In the genomic region with DNA sequence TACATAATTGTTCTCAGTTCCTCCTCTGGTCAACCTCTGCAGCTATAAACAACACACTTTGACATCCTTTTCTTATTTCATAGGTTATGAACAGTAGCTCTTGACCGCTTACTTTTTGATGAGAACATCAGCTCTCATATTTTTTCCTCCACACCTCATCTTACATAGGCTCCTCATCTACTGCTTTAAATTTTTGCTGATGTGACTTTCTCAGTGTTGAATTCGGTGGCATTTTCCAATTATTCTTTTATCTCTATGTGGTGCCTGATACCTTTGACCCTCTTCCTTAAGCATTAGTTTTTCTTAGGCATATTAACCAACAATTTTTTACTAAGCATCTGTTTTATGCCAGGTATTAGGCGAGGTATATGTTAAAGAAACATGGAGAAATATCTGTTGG, we compare ENCODE assay signal across 3 cellular contexts.
TF ChIP-seq lines count a peak whose summit lies in the region.

No MANE protein-coding gene starts in this region.

TF ChIP-seq in HepG2, 621 proteins besides CTCF, POLR2A, EP300 and RAD21:
- no peak for TF ChIP-seq ZNF761 (CRISPR knock-in tag; conservative IDR thresholded peaks at IDR 0.05)
- TF ChIP-seq, protein P1, sequence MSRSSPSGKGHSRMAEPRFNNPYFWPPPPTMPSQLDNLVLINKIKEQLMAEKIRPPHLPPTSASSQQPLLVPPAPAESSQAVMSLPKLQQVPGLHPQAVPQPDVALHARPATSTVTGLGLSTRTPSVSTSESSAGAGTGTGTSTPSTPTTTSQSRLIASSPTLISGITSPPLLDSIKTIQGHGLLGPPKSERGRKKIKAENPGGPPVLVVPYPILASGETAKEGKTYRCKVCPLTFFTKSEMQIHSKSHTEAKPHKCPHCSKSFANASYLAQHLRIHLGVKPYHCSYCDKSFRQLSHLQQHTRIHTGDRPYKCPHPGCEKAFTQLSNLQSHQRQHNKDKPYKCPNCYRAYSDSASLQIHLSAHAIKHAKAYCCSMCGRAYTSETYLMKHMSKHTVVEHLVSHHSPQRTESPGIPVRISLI (CRISPR knock-in tag; IDR thresholded peaks at IDR 0.05; ENCODE audit: borderline replicate concordance): no peak
- TF ChIP-seq MAFF (IDR thresholded peaks at IDR 0.05; ENCODE audit: low read depth, low read length): peak; percentile 39; the same call in 1 of the 2 replicates
- peak; percentile 35 to 46; a peak in 2 of 4 replicates for TF ChIP-seq MAFK (conservative IDR thresholded peaks at IDR 0.05 in 1 of 2, IDR thresholded peaks at IDR 0.05 in 1 of 2; ENCODE audit: low read length in 2 of 2)

TF ChIP-seq in K562, 482 proteins besides CTCF, POLR2A, EP300 and RAD21:
- TF ChIP-seq NR2C2 (CRISPR knock-in tag; IDR thresholded peaks at IDR 0.05) (no peak), NR2C2 (tag; IDR thresholded peaks at IDR 0.05) (no peak), BRD9 (IDR thresholded peaks at IDR 0.05; ENCODE audit: low read depth, partially characterized antibody) (no peak), NBN (IDR thresholded peaks at IDR 0.05; ENCODE audit: low read depth) (no peak), NCOA2 (IDR thresholded peaks at IDR 0.05; ENCODE audit: partially characterized antibody in 2 of 2) (no peak), POLR3G (IDR thresholded peaks at IDR 0.05; ENCODE audit: extremely low read depth, insufficient read length, insufficient replicate concordance) (no peak), MTA1 (IDR thresholded peaks at IDR 0.05; ENCODE audit: borderline replicate concordance) (no peak), SLC30A9 (CRISPR knock-in tag; IDR thresholded peaks at IDR 0.05) (no peak), HMG20A (CRISPR knock-in tag; conservative IDR thresholded peaks at IDR 0.05) (no peak), SNIP1 (IDR thresholded peaks at IDR 0.05; ENCODE audit: low read depth) (no peak), FOXJ3 (CRISPR knock-in tag; IDR thresholded peaks at IDR 0.05) (no peak), XRCC5 (IDR thresholded peaks at IDR 0.05; ENCODE audit: low read depth, low read length) (no peak), ZNF316 (IDR thresholded peaks at IDR 0.05) (peak; percentile 82), TEAD1 (CRISPR knock-in tag; IDR thresholded peaks at IDR 0.05) (no peak), PHF21A (IDR thresholded peaks at IDR 0.05; ENCODE audit: borderline replicate concordance, low read depth) (no peak), CBFB (CRISPR knock-in tag; IDR thresholded peaks at IDR 0.05) (no peak), C11orf30 (IDR thresholded peaks at IDR 0.05; ENCODE audit: low read depth) (peak; percentile 68), MECOM (CRISPR knock-in tag; IDR thresholded peaks at IDR 0.05) (no peak), FOXK1 (CRISPR knock-in tag; IDR thresholded peaks at IDR 0.05; ENCODE audit: borderline replicate concordance) (no peak), MAFG (tag; conservative IDR thresholded peaks at IDR 0.05) (peak; percentile 39; the same call in 1 of the 2 replicates), ZNF766 (CRISPR knock-in tag; conservative IDR thresholded peaks at IDR 0.05) (no peak), MAFF (IDR thresholded peaks at IDR 0.05; ENCODE audit: low read length) (0 out of 2 replicates have a peak, but pooled peaks have one; percentile 6)
- TF ChIP-seq, protein P2, sequence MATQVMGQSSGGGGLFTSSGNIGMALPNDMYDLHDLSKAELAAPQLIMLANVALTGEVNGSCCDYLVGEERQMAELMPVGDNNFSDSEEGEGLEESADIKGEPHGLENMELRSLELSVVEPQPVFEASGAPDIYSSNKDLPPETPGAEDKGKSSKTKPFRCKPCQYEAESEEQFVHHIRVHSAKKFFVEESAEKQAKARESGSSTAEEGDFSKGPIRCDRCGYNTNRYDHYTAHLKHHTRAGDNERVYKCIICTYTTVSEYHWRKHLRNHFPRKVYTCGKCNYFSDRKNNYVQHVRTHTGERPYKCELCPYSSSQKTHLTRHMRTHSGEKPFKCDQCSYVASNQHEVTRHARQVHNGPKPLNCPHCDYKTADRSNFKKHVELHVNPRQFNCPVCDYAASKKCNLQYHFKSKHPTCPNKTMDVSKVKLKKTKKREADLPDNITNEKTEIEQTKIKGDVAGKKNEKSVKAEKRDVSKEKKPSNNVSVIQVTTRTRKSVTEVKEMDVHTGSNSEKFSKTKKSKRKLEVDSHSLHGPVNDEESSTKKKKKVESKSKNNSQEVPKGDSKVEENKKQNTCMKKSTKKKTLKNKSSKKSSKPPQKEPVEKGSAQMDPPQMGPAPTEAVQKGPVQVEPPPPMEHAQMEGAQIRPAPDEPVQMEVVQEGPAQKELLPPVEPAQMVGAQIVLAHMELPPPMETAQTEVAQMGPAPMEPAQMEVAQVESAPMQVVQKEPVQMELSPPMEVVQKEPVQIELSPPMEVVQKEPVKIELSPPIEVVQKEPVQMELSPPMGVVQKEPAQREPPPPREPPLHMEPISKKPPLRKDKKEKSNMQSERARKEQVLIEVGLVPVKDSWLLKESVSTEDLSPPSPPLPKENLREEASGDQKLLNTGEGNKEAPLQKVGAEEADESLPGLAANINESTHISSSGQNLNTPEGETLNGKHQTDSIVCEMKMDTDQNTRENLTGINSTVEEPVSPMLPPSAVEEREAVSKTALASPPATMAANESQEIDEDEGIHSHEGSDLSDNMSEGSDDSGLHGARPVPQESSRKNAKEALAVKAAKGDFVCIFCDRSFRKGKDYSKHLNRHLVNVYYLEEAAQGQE (CRISPR knock-in tag; IDR thresholded peaks at IDR 0.05; ENCODE audit: low read depth): no peak

TF ChIP-seq in SK-N-SH treated with all-trans-retinoic acid at 6 μM for 48 hours, 23 proteins besides CTCF, POLR2A, EP300 and RAD21:
- TF ChIP-seq CSDC2 (CRISPR knock-in tag; IDR thresholded peaks at IDR 0.05) (no peak), SNAI2 (CRISPR knock-in tag; IDR thresholded peaks at IDR 0.05) (no peak), ZC3H10 (CRISPR knock-in tag; IDR thresholded peaks at IDR 0.05) (no peak), ZFP30 (CRISPR knock-in tag; IDR thresholded peaks at IDR 0.05) (no peak), PPARA (CRISPR knock-in tag; IDR thresholded peaks at IDR 0.05; ENCODE audit: borderline replicate concordance) (no peak), OSR1 (CRISPR knock-in tag; IDR thresholded peaks at IDR 0.05) (no peak), TCF4 (CRISPR knock-in tag; IDR thresholded peaks at IDR 0.05; ENCODE audit: borderline replicate concordance) (no peak), ESRRG (CRISPR knock-in tag; IDR thresholded peaks at IDR 0.05) (no peak)
- TF ChIP-seq, protein P3, sequence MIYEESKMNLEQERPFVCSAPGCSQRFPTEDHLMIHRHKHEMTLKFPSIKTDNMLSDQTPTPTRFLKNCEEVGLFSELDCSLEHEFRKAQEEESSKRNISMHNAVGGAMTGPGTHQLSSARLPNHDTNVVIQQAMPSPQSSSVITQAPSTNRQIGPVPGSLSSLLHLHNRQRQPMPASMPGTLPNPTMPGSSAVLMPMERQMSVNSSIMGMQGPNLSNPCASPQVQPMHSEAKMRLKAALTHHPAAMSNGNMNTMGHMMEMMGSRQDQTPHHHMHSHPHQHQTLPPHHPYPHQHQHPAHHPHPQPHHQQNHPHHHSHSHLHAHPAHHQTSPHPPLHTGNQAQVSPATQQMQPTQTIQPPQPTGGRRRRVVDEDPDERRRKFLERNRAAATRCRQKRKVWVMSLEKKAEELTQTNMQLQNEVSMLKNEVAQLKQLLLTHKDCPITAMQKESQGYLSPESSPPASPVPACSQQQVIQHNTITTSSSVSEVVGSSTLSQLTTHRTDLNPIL (CRISPR knock-in tag; IDR thresholded peaks at IDR 0.05; ENCODE audit: low read depth): no peak
- TF ChIP-seq, protein P4, sequence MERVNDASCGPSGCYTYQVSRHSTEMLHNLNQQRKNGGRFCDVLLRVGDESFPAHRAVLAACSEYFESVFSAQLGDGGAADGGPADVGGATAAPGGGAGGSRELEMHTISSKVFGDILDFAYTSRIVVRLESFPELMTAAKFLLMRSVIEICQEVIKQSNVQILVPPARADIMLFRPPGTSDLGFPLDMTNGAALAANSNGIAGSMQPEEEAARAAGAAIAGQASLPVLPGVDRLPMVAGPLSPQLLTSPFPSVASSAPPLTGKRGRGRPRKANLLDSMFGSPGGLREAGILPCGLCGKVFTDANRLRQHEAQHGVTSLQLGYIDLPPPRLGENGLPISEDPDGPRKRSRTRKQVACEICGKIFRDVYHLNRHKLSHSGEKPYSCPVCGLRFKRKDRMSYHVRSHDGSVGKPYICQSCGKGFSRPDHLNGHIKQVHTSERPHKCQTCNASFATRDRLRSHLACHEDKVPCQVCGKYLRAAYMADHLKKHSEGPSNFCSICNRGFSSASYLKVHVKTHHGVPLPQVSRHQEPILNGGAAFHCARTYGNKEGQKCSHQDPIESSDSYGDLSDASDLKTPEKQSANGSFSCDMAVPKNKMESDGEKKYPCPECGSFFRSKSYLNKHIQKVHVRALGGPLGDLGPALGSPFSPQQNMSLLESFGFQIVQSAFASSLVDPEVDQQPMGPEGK (CRISPR knock-in tag; IDR thresholded peaks at IDR 0.05; ENCODE audit: borderline replicate concordance): no peak
- TF ChIP-seq, protein P5, sequence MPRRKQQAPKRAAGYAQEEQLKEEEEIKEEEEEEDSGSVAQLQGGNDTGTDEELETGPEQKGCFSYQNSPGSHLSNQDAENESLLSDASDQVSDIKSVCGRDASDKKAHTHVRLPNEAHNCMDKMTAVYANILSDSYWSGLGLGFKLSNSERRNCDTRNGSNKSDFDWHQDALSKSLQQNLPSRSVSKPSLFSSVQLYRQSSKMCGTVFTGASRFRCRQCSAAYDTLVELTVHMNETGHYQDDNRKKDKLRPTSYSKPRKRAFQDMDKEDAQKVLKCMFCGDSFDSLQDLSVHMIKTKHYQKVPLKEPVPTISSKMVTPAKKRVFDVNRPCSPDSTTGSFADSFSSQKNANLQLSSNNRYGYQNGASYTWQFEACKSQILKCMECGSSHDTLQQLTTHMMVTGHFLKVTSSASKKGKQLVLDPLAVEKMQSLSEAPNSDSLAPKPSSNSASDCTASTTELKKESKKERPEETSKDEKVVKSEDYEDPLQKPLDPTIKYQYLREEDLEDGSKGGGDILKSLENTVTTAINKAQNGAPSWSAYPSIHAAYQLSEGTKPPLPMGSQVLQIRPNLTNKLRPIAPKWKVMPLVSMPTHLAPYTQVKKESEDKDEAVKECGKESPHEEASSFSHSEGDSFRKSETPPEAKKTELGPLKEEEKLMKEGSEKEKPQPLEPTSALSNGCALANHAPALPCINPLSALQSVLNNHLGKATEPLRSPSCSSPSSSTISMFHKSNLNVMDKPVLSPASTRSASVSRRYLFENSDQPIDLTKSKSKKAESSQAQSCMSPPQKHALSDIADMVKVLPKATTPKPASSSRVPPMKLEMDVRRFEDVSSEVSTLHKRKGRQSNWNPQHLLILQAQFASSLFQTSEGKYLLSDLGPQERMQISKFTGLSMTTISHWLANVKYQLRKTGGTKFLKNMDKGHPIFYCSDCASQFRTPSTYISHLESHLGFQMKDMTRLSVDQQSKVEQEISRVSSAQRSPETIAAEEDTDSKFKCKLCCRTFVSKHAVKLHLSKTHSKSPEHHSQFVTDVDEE (CRISPR knock-in tag; IDR thresholded peaks at IDR 0.05): no peak
